ENCODE assay signal across 15 cellular contexts in genomic region chr11:2951235-2952110, GRCh38. TPM values are rescaled to one million over a fixed set of nuclear protein-coding genes. Genes with fewer than 3 reads are reported as not detected.
DNase-seq lines count a peak whose midpoint lies in the region; ATAC-seq and TF ChIP-seq lines count a peak whose summit lies in the region.
"Had no signal": no experiment of that assay in that cellular context is flagged by ENCODE, and none has a peak within 500 bp of the region (broad histone marks: within the 10 kb centered on the region; RNA-seq: fewer than 3 reads in every experiment).

No MANE protein-coding gene starts in this region.

- no peaks in the 10 kb centered on the region for H3K27me3 Mint-ChIP-seq in activated naive CD4-positive, alpha-beta T cell treated with anti-CD3 and anti-CD28 coated beads, Interleukin-2, amount 50 U/mL, for 24 hours
- no peaks in the 10 kb centered on the region for H3K27me3 Mint-ChIP-seq in activated CD4-positive, alpha-beta memory T cell treated with anti-CD3 and anti-CD28 coated beads for 36 hours

- intact Hi-C loops in activated CD4-positive, alpha-beta memory T cell treated with anti-CD3 and anti-CD28 coated beads for 36 hours (cut with micrococcal nuclease): loop anchor here (2.0 kb wide), 1 partner anchor 37 kb away; no protein-coding TSS in a partner anchor
- intact Hi-C loops in uterus (cut with DNase I; ENCODE audit: low total_unique reads): no loop called here
- intact Hi-C loops in stomach (cut with DNase I; ENCODE audit: low total_unique reads): no loop called here
- intact Hi-C loops in posterior cingulate gyrus (cut with DNase I): no loop called here

- DNase-seq in activated naive CD4-positive, alpha-beta T cell treated with anti-CD3 and anti-CD28 coated beads, Interleukin-2, amount 50 U/mL, for 16 hours: no peak
- DNase-seq in activated CD4-positive, alpha-beta memory T cell treated with anti-CD3 and anti-CD28 coated beads for 36 hours: no peak
- DNase-seq in fibroblast of peridontal ligament (ENCODE audit: extremely low read depth) (peak; percentile 54), uterus (no peak), stomach (no peak), posterior cingulate gyrus (no peak)
- DNase-seq: C1 segment of cervical spinal cord; effector memory CD4-positive, alpha-beta T cell; left colon; NCI-H2029 treated with DMSO at 0.1 percent for 48 hours; RPMI8226; stimulated activated naive CD4-positive, alpha-beta T cell treated with Interleukin-2 at 50 U/mL for 16 hours had no signal

- TF ChIP-seq CTCF in uterus (IDR thresholded peaks at IDR 0.05): no peak
- no peak for TF ChIP-seq CTCF in stomach (IDR thresholded peaks at IDR 0.05)

- TF ChIP-seq POLR2A in uterus (IDR thresholded peaks at IDR 0.05): no peak
- TF ChIP-seq POLR2A in stomach (IDR thresholded peaks at IDR 0.05): no peak

- peaks cover 7% of the 10 kb centered on the region for H3K36me3 Mint-ChIP-seq in activated naive CD4-positive, alpha-beta T cell treated with anti-CD3 and anti-CD28 coated beads, Interleukin-2, amount 50 U/mL, for 24 hours
- H3K36me3 Mint-ChIP-seq in activated CD4-positive, alpha-beta memory T cell treated with anti-CD3 and anti-CD28 coated beads for 36 hours: peaks cover 84% of the 10 kb centered on the region

- H3K4me1 Mint-ChIP-seq in activated naive CD4-positive, alpha-beta T cell treated with anti-CD3 and anti-CD28 coated beads, Interleukin-2, amount 50 U/mL, for 24 hours: peaks cover 38% of the 10 kb centered on the region
- peaks cover 53% of the 10 kb centered on the region for H3K4me1 Mint-ChIP-seq in activated CD4-positive, alpha-beta memory T cell treated with anti-CD3 and anti-CD28 coated beads for 36 hours (ENCODE audit: low read depth)

- H3K36me3 ChIP-seq in uterus (no peaks in the 10 kb centered on the region), stomach (peaks cover 70 to 100% (median 98%) of the 10 kb centered on the region in 4 donors)

- H3K27me3 ChIP-seq in uterus (no peaks in the 10 kb centered on the region), stomach (no peaks in the 10 kb centered on the region)

- POLR2A ChIA-PET in activated CD4-positive, alpha-beta memory T cell treated with anti-CD3 and anti-CD28 coated beads for 36 hours (lab: Charles Lee): no interaction called here

- no peak overlapping the region for H3K4me3 Mint-ChIP-seq in activated naive CD4-positive, alpha-beta T cell treated with anti-CD3 and anti-CD28 coated beads, Interleukin-2, amount 50 U/mL, for 24 hours
- no peak overlapping the region for H3K4me3 Mint-ChIP-seq in activated CD4-positive, alpha-beta memory T cell treated with anti-CD3 and anti-CD28 coated beads for 36 hours

- H3K27ac Mint-ChIP-seq in activated naive CD4-positive, alpha-beta T cell treated with anti-CD3 and anti-CD28 coated beads, Interleukin-2, amount 50 U/mL, for 24 hours: peak overlapping the region; percentile 17
- peak overlapping the region; percentile 66 for H3K27ac Mint-ChIP-seq in activated CD4-positive, alpha-beta memory T cell treated with anti-CD3 and anti-CD28 coated beads for 36 hours

- WGBS in stomach, 5 donors: 74 to 82% (median 76%) methylated on average over 9 of the region's 9 CpGs

- no peak for ATAC-seq in HG03442 (IDR thresholded peaks at IDR 0.05; ENCODE audit: unreplicated experiment)
- ATAC-seq: left colon had no signal

- H3K4me1 ChIP-seq in uterus: no peaks in the 10 kb centered on the region
- peaks cover 0 to 12% (median 1%) of the 10 kb centered on the region in 4 donors for H3K4me1 ChIP-seq in stomach

- H3K9me3 ChIP-seq in uterus (no peaks in the 10 kb centered on the region), stomach (no peaks in the 10 kb centered on the region)

- H3K27ac ChIP-seq in uterus (peak overlapping the region; percentile 20 to 51), stomach (no peak overlapping the region)

- TF ChIP-seq EP300 in stomach (IDR thresholded peaks at IDR 0.05): no peak

- H3K4me3 ChIP-seq in uterus (no peak overlapping the region), stomach (no peak overlapping the region)

- CTCF ChIA-PET in activated CD4-positive, alpha-beta memory T cell treated with anti-CD3 and anti-CD28 coated beads for 36 hours (lab: Charles Lee): interaction anchor here (1.0 kb wide), 1 partner anchor 24 kb away, joined by 3 read pairs; no protein-coding TSS in a partner anchor

- no peaks in the 10 kb centered on the region for H3K9me3 Mint-ChIP-seq in activated naive CD4-positive, alpha-beta T cell treated with anti-CD3 and anti-CD28 coated beads, Interleukin-2, amount 50 U/mL, for 24 hours
- H3K9me3 Mint-ChIP-seq in activated CD4-positive, alpha-beta memory T cell treated with anti-CD3 and anti-CD28 coated beads for 36 hours: no peaks in the 10 kb centered on the region

RNA-seq across cellular contexts. Expression of gene PHLDA2, which starts 22.3 kb away (rescaled TPM):
- 1 to 10 TPM; 7.6 to 8.3 TPM for total RNA-seq in activated CD4-positive, alpha-beta memory T cell treated with anti-CD3 and anti-CD28 coated beads for 36 hours
- total RNA-seq in uterus (1 to 10 TPM in 1 of 4 donors, not detected in 3; 5.2 TPM), stomach (10 to 100 TPM in 1 of 5 donors, 1 to 10 TPM in 1, not detected in 3; 3.1 to 34.2 TPM)
- 10 to 100 TPM; 19.7 to 32.7 (median 25.5) TPM for polyA plus RNA-seq in stomach
- total RNA-seq: skeletal muscle tissue had no signal

RNA-seq across cellular contexts. Expression of gene NAP1L4, which starts 40.7 kb away (rescaled TPM):
- total RNA-seq in activated CD4-positive, alpha-beta memory T cell treated with anti-CD3 and anti-CD28 coated beads for 36 hours: 100 to 1,000 TPM; 261 to 263 TPM
- 100 to 1,000 TPM in 3 of 4 donors, 10 to 100 TPM in 1; 96.1 to 183 (median 129) TPM for total RNA-seq in uterus
- total RNA-seq in stomach: 100 to 1,000 TPM in 4 of 5 donors, 10 to 100 TPM in 1; 80.5 to 438 (median 181) TPM
- 10 to 100 TPM; 61.3 to 82.7 (median 77.5) TPM for polyA plus RNA-seq in stomach

Comparison
In these comparisons a context has a peak if more than half of its experiments do, and no peak if none do; other contexts are left out.
1. H3K27ac ChIP-seq: peak in uterus (2 of 2); none in stomach (0 of 5).